31 cellular contexts compared by ENCODE assay signal in the genomic region with DNA sequence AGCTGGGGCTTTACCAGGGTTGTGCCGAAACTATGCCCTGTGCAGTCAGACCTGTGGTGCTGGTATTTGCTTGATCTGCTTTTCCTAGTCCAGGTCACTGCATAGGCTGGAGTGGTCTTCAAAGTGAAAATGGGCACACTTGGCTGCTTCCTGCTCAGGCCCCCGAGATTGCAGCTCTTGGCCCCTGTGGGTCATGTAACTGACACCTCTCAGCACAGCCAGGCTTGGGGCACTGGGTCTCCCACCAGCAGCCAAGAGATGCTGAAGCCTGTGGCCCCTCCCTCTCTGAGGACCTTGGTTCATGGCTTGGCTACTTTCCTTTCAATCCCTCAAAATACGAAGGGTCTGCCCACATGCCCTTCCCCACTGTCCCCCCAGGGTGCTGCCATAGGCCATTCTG.
"Had no signal": no experiment of that assay in that cellular context is flagged by ENCODE, and none has a peak within 500 bp of the region (broad histone marks: within the 10 kb centered on the region; RNA-seq: fewer than 3 reads in every experiment).

No MANE protein-coding gene starts in this region.

- H3K27me3 ChIP-seq: adrenal gland, body of pancreas, esophagus squamous epithelium, gastroesophageal sphincter had no signal

- H3K4me1 Mint-ChIP-seq: activated CD4-positive, alpha-beta memory T cell treated with anti-CD3 and anti-CD28 coated beads, Interleukin-2, amount 10 ng/mL, durations not matched to agents 7 days and 5 days; activated CD4-positive, alpha-beta T cell treated with anti-CD3 and anti-CD28 coated beads, Interleukin-2, amount 10 ng/mL, durations not matched to agents 7 days and 5 days; activated naive CD4-positive, alpha-beta T cell treated with anti-CD3 and anti-CD28 coated beads, Interleukin-2, amount 50 U/mL, for 24 hours; activated naive CD8-positive, alpha-beta T cell treated with anti-CD3 and anti-CD28 coated beads for 36 hours; activated naive CD8-positive, alpha-beta T cell treated with anti-CD3 and anti-CD28 coated beads, Interleukin-2, amount 50 U/mL, for 24 hours; WTC11 had no signal

- DNase-seq: activated CD4-positive, alpha-beta memory T cell treated with anti-CD3 and anti-CD28 coated beads, Interleukin-2, amount 10 ng/mL, durations not matched to agents 7 days and 5 days; activated CD4-positive, alpha-beta T cell treated with anti-CD3 and anti-CD28 coated beads for 1 hour; activated CD4-positive, alpha-beta T cell treated with anti-CD3 and anti-CD28 coated beads for 4 hours; activated CD4-positive, alpha-beta T cell treated with anti-CD3 and anti-CD28 coated beads, Interleukin-2, amount 10 ng/mL, durations not matched to agents 7 days and 5 days; activated CD4-positive, alpha-beta T cell treated with anti-CD3 and anti-CD28 coated beads, Interleukin-2, amount 50 U/mL, for 4 hours; activated CD8-positive, alpha-beta memory T cell treated with anti-CD3 and anti-CD28 coated beads, Interleukin-2, amount 50 U/mL, for 4 hours; activated effector memory CD4-positive, alpha-beta T cell treated with anti-CD3 and anti-CD28 coated beads, Interleukin-2, amount 50 U/mL, for 16 hours; activated naive CD4-positive, alpha-beta T cell treated with anti-CD3 and anti-CD28 coated beads for 36 hours; activated naive CD8-positive, alpha-beta T cell treated with anti-CD3 and anti-CD28 coated beads for 36 hours; activated naive CD8-positive, alpha-beta T cell treated with anti-CD3 and anti-CD28 coated beads, Interleukin-2, amount 50 U/mL, for 24 hours; activated T-cell treated with anti-CD3 and anti-CD28 coated beads, Interleukin-2, amount 50 U/mL, for 1 hour; activated T-cell treated with anti-CD3 and anti-CD28 coated beads, Interleukin-2, amount 50 U/mL, for 48 hours; adrenal gland; amygdala; body of pancreas; caudate nucleus; cortex of kidney; effector CD8-positive, alpha-beta T cell; esophagus squamous epithelium; foreskin melanocyte; head of caudate nucleus; T-helper 2 cell had no signal

- FAIRE-seq: colon, endometrium, endothelial cell of umbilical vein had no signal

- H3K9me3 ChIP-seq: adrenal gland, body of pancreas, esophagus squamous epithelium, gastroesophageal sphincter had no signal

- H3K4me3 Mint-ChIP-seq: activated CD4-positive, alpha-beta memory T cell treated with anti-CD3 and anti-CD28 coated beads, Interleukin-2, amount 10 ng/mL, durations not matched to agents 7 days and 5 days; activated CD4-positive, alpha-beta T cell treated with anti-CD3 and anti-CD28 coated beads, Interleukin-2, amount 10 ng/mL, durations not matched to agents 7 days and 5 days; activated naive CD4-positive, alpha-beta T cell treated with anti-CD3 and anti-CD28 coated beads for 36 hours; activated naive CD4-positive, alpha-beta T cell treated with anti-CD3 and anti-CD28 coated beads, Interleukin-2, amount 50 U/mL, for 24 hours; activated naive CD8-positive, alpha-beta T cell treated with anti-CD3 and anti-CD28 coated beads for 36 hours; activated naive CD8-positive, alpha-beta T cell treated with anti-CD3 and anti-CD28 coated beads, Interleukin-2, amount 50 U/mL, for 24 hours; activated T-helper 1 cell treated with anti-CD3 and anti-CD28 coated beads, Interleukin-12 subunit alpha, Interleukin-12 subunit beta, Interleukin-2, Interleukin-4 antibody, amounts not matched to agents 30 ng/mL and 10 ng/mL and 1 ng/mL, durations not matched to agents 14 hours and 24 hours and 36 hours; WTC11 had no signal

- H3K9me3 Mint-ChIP-seq: activated CD4-positive, alpha-beta memory T cell treated with anti-CD3 and anti-CD28 coated beads, Interleukin-2, amount 10 ng/mL, durations not matched to agents 7 days and 5 days; activated CD4-positive, alpha-beta T cell treated with anti-CD3 and anti-CD28 coated beads, Interleukin-2, amount 10 ng/mL, durations not matched to agents 7 days and 5 days; activated naive CD4-positive, alpha-beta T cell treated with anti-CD3 and anti-CD28 coated beads for 36 hours; activated naive CD4-positive, alpha-beta T cell treated with anti-CD3 and anti-CD28 coated beads, Interleukin-2, amount 50 U/mL, for 24 hours; activated naive CD8-positive, alpha-beta T cell treated with anti-CD3 and anti-CD28 coated beads, Interleukin-2, amount 50 U/mL, for 24 hours; activated T-helper 1 cell treated with anti-CD3 and anti-CD28 coated beads, Interleukin-12 subunit alpha, Interleukin-12 subunit beta, Interleukin-2, Interleukin-4 antibody, amounts not matched to agents 30 ng/mL and 10 ng/mL and 1 ng/mL, durations not matched to agents 14 hours and 24 hours and 36 hours; activated T-helper 2 cell treated with anti-CD3 and anti-CD28 coated beads, Interferon-gamma antibody, Interleukin-2, Interleukin-4, amounts not matched to agents 10 μg/mL and 5 μg/mL and 100 μg/mL, durations not matched to agents 14 hours and 24 hours and 36 hours had no signal

- H3K27ac ChIP-seq: adrenal gland, body of pancreas, epithelial cell of prostate, esophagus squamous epithelium, gastroesophageal sphincter had no signal

- H3K4me3 ChIP-seq: adrenal gland, body of pancreas, esophagus squamous epithelium, gastroesophageal sphincter had no signal

- H3K27ac Mint-ChIP-seq: activated CD4-positive, alpha-beta memory T cell treated with anti-CD3 and anti-CD28 coated beads, Interleukin-2, amount 10 ng/mL, durations not matched to agents 7 days and 5 days; activated CD4-positive, alpha-beta T cell treated with anti-CD3 and anti-CD28 coated beads, Interleukin-2, amount 10 ng/mL, durations not matched to agents 7 days and 5 days; activated naive CD4-positive, alpha-beta T cell treated with anti-CD3 and anti-CD28 coated beads for 36 hours; activated naive CD4-positive, alpha-beta T cell treated with anti-CD3 and anti-CD28 coated beads, Interleukin-2, amount 50 U/mL, for 24 hours; activated naive CD8-positive, alpha-beta T cell treated with anti-CD3 and anti-CD28 coated beads for 36 hours; activated naive CD8-positive, alpha-beta T cell treated with anti-CD3 and anti-CD28 coated beads, Interleukin-2, amount 50 U/mL, for 24 hours; activated T-helper 1 cell treated with anti-CD3 and anti-CD28 coated beads, Interleukin-12 subunit alpha, Interleukin-12 subunit beta, Interleukin-2, Interleukin-4 antibody, amounts not matched to agents 30 ng/mL and 10 ng/mL and 1 ng/mL, durations not matched to agents 14 hours and 24 hours and 36 hours; activated T-helper 2 cell treated with anti-CD3 and anti-CD28 coated beads, Interferon-gamma antibody, Interleukin-2, Interleukin-4, amounts not matched to agents 10 μg/mL and 5 μg/mL and 100 μg/mL, durations not matched to agents 14 hours and 24 hours and 36 hours; WTC11 had no signal

- ATAC-seq: activated naive CD8-positive, alpha-beta T cell treated with anti-CD3 and anti-CD28 coated beads, Interleukin-2, amount 50 U/mL, for 24 hours; body of pancreas; gastroesophageal sphincter; WTC11 had no signal

- H3K36me3 ChIP-seq: adrenal gland, esophagus squamous epithelium, gastroesophageal sphincter had no signal

- H3K36me3 Mint-ChIP-seq: activated naive CD4-positive, alpha-beta T cell treated with anti-CD3 and anti-CD28 coated beads, Interleukin-2, amount 50 U/mL, for 24 hours; activated naive CD8-positive, alpha-beta T cell treated with anti-CD3 and anti-CD28 coated beads for 36 hours had no signal

- H3K4me1 ChIP-seq: adrenal gland, body of pancreas, esophagus squamous epithelium, gastroesophageal sphincter had no signal

- H3K27me3 Mint-ChIP-seq: activated CD4-positive, alpha-beta T cell treated with anti-CD3 and anti-CD28 coated beads, Interleukin-2, amount 10 ng/mL, durations not matched to agents 7 days and 5 days; activated naive CD4-positive, alpha-beta T cell treated with anti-CD3 and anti-CD28 coated beads, Interleukin-2, amount 50 U/mL, for 24 hours; activated naive CD8-positive, alpha-beta T cell treated with anti-CD3 and anti-CD28 coated beads for 36 hours; activated naive CD8-positive, alpha-beta T cell treated with anti-CD3 and anti-CD28 coated beads, Interleukin-2, amount 50 U/mL, for 24 hours had no signal
